In genomic region chr17:82529914-82530300, GRCh38 we compare ENCODE assay signal across 19 cellular contexts. TPM values are rescaled to one million over a fixed set of nuclear protein-coding genes. Genes with fewer than 3 reads are reported as not detected.
A peak's percentile ranks its signal among the peaks of the same experiment; 100 is the strongest.
DNase-seq lines count a peak whose midpoint lies in the region; ATAC-seq and TF ChIP-seq lines count a peak whose summit lies in the region.
"Had no signal": no experiment of that assay in that cellular context is flagged by ENCODE, and none has a peak within 500 bp of the region (broad histone marks: within the 10 kb centered on the region; RNA-seq: fewer than 3 reads in every experiment).

No MANE protein-coding gene starts in this region.

- WGBS in mammary epithelial cell (ENCODE audit: low coverage, missing lambda C conversion rate), result 50% methylated on average over 9 of the region's 9 CpGs

- TF ChIP-seq CTCF in HFFc6 (IDR thresholded peaks at IDR 0.05), result no peak
- TF ChIP-seq CTCF in mammary epithelial cell (conservative IDR thresholded peaks at IDR 0.05 in 1 of 2, IDR thresholded peaks at IDR 0.05 in 1 of 2; ENCODE audit: extremely low read depth in 1 of 2, insufficient read depth in 1 of 2, low read depth in 1 of 2, low read length in 2 of 2), result no peak
- TF ChIP-seq CTCF in osteocyte (IDR thresholded peaks at IDR 0.05), result no peak

- H3K27me3 ChIP-seq in BLaER1 (no peaks in the 10 kb centered on the region), mammary epithelial cell (ENCODE audit: insufficient read depth, low read length) (no peaks in the 10 kb centered on the region)
- H3K27me3 ChIP-seq: ascending aorta, tibial artery had no signal

- intact Hi-C loops in mammary epithelial cell (cut with micrococcal nuclease), result loop anchor here (1.0 to 10.0 kb wide), 9 partner anchors 24 to 325 kb away; partner anchors contain the start of genes CYBC1, HEXD, NARF and OGFOD3

- peaks cover 26% of the 10 kb centered on the region for H3K36me3 ChIP-seq in BLaER1
- no peaks in the 10 kb centered on the region for H3K36me3 ChIP-seq in mammary epithelial cell (ENCODE audit: insufficient read depth, low read length)
- H3K36me3 ChIP-seq: ascending aorta, tibial artery had no signal

- no peak overlapping the region for H3K9ac ChIP-seq in BLaER1
- H3K9ac ChIP-seq in mammary epithelial cell (ENCODE audit: insufficient read depth, low read length), result peak overlapping the region; percentile 54

- CTCF ChIA-PET in mammary epithelial cell (lab: Charles Lee; ENCODE audit: low non-redundant PET), result no interaction called here
- CTCF ChIA-PET in T-cell (lab: Charles Lee), result interaction anchor here in 1 of 2 donors (0.7 to 1.0 kb wide), 2 partner anchors 10 to 24 kb away, joined by 3 read pairs; partner anchors contain the start of gene FOXK2

- H3K79me2 ChIP-seq in mammary epithelial cell (ENCODE audit: insufficient read depth, low read length), result peaks cover 92% of the 10 kb centered on the region

- POLR2A ChIA-PET in T-cell (lab: Charles Lee), result no interaction called here

- H4K20me1 ChIP-seq in BLaER1, result peaks cover 100% of the 10 kb centered on the region
- H4K20me1 ChIP-seq in mammary epithelial cell (ENCODE audit: insufficient read depth, low read length), result peaks cover 2% of the 10 kb centered on the region

- TSS peak; percentile 59 for BruUV-seq in mammary epithelial cell (replicated peaks; lab: Mats Ljungman, UMichigan)

- H3K4me3 Mint-ChIP-seq in HFFc6 (peak overlapping the region; percentile 49; the same call in 1 of the 2 replicates), osteocyte (ENCODE audit: unreplicated experiment) (no peak overlapping the region), T-cell (peak overlapping the region in 1 of 3 donors; percentile 65)
- H3K4me3 Mint-ChIP-seq: B cell; dendritic cell treated with granulocyte-macrophage colony-stimulating factor and Interleukin-4, amounts not matched to agents 40 ng/mL and 50 ng/mL, for 4 days; T-helper 17 cell had no signal

- no peak for ATAC-seq in T-cell (replicated peaks in 1 of 4)
- ATAC-seq: naive thymus-derived CD8-positive, alpha-beta T cell; T-helper 17 cell had no signal

- DNase-seq in HFFc6 (no peak), mammary epithelial cell (no peak), osteocyte (ENCODE audit: extremely low spot score, unreplicated experiment) (no peak), caudate nucleus (lab: John Stamatoyannopoulos, UW) (no peak), T-cell (no peak), A172 (ENCODE audit: low spot score) (no peak)
- DNase-seq: activated CD4-positive, alpha-beta T cell treated with anti-CD3 and anti-CD28 coated beads, Interleukin-2, amount 10 ng/mL, durations not matched to agents 24 days and 14 days; GOT3; MV-4-11; naive thymus-derived CD8-positive, alpha-beta T cell; NCI-H774; retina; stimulated activated CD4-positive, alpha-beta T cell treated with anti-CD3 and anti-CD28 coated beads, Interleukin-4, amount 100 ng/mL, for 1 hour; T-helper 17 cell; tibial artery had no signal

- peak overlapping the region; percentile 61 for H3K27ac Mint-ChIP-seq in HFFc6
- H3K27ac Mint-ChIP-seq in osteocyte (ENCODE audit: unreplicated experiment), result peak overlapping the region; percentile 63
- no peak overlapping the region for H3K27ac Mint-ChIP-seq in T-cell
- H3K27ac Mint-ChIP-seq: B cell had no signal

- H3K36me3 Mint-ChIP-seq in HFFc6 (ENCODE audit: low read depth) (no peaks in the 10 kb centered on the region), osteocyte (ENCODE audit: unreplicated experiment) (no peaks in the 10 kb centered on the region), T-cell (peaks cover 3% of the 10 kb centered on the region)

- H3K27ac ChIP-seq in BLaER1 (no peak overlapping the region), mammary epithelial cell (ENCODE audit: insufficient read depth, low read depth, low read length) (peak overlapping the region; percentile 89), caudate nucleus (ENCODE audit: low read depth, low read length) (no peak overlapping the region)

- H3K9me3 Mint-ChIP-seq in HFFc6, result no peaks in the 10 kb centered on the region
- H3K9me3 Mint-ChIP-seq in osteocyte (ENCODE audit: unreplicated experiment), result no peaks in the 10 kb centered on the region
- H3K9me3 Mint-ChIP-seq in T-cell, result no peaks in the 10 kb centered on the region
- H3K9me3 Mint-ChIP-seq: activated CD4-positive, alpha-beta T cell treated with anti-CD3 and anti-CD28 coated beads, Interleukin-2, amount 10 ng/mL, durations not matched to agents 24 days and 14 days; dendritic cell treated with granulocyte-macrophage colony-stimulating factor and Interleukin-4, amounts not matched to agents 40 ng/mL and 50 ng/mL, for 4 days; naive thymus-derived CD8-positive, alpha-beta T cell had no signal

- H3K4me1 Mint-ChIP-seq in HFFc6 (ENCODE audit: low read depth) (peaks cover 51% of the 10 kb centered on the region), osteocyte (ENCODE audit: unreplicated experiment) (peaks cover 58% of the 10 kb centered on the region), T-cell (peaks cover 67 to 69% (median 68%) of the 10 kb centered on the region in 3 donors)

- no peak overlapping the region for H2AFZ ChIP-seq in mammary epithelial cell (ENCODE audit: low read depth, low read length)

- dilution Hi-C loops in mammary epithelial cell (cut with HindIII; ENCODE audit: low sequenced_read_pairs), result loop anchor here (5.0 to 10.0 kb wide), 2 partner anchors 168 to 325 kb away; no protein-coding TSS in a partner anchor

- H3K4me2 ChIP-seq in BLaER1, result peak overlapping the region; percentile 60
- H3K4me2 ChIP-seq in mammary epithelial cell (ENCODE audit: insufficient read depth, low read depth, low read length), result peak overlapping the region; percentile 51

- H3K9me3 ChIP-seq in BLaER1 (no peaks in the 10 kb centered on the region), mammary epithelial cell (replicated peaks; ENCODE audit: insufficient read depth, low read length) (no peaks in the 10 kb centered on the region)
- H3K9me3 ChIP-seq: ascending aorta, tibial artery had no signal

- in situ Hi-C loops in mammary epithelial cell (cut with MboI; ENCODE audit: low sequenced_read_pairs in 2 of 2), result loop anchor here in 1 of 2 donors (5.0 kb wide), 1 partner anchor 178 kb away; no protein-coding TSS in a partner anchor

- no peak overlapping the region for H3K4me3 ChIP-seq in BLaER1
- no peak overlapping the region for H3K4me3 ChIP-seq in mammary epithelial cell (replicated peaks in 1 of 3; ENCODE audit: insufficient read depth in 1 of 3, low read depth in 2 of 3, low read length in 3 of 3)
- H3K4me3 ChIP-seq: ascending aorta, tibial artery had no signal

- H3K4me1 ChIP-seq in BLaER1 (peaks cover 97% of the 10 kb centered on the region), mammary epithelial cell (ENCODE audit: insufficient read depth, low read length) (peaks cover 56% of the 10 kb centered on the region)

- peaks cover 1% of the 10 kb centered on the region; the same call in 1 of the 2 replicates for H3K27me3 Mint-ChIP-seq in HFFc6 (ENCODE audit: insufficient read depth)
- H3K27me3 Mint-ChIP-seq in osteocyte (ENCODE audit: unreplicated experiment), result no peaks in the 10 kb centered on the region
- H3K27me3 Mint-ChIP-seq in T-cell, result no peaks in the 10 kb centered on the region
- H3K27me3 Mint-ChIP-seq: activated CD4-positive, alpha-beta T cell treated with anti-CD3 and anti-CD28 coated beads, Interleukin-2, amount 10 ng/mL, durations not matched to agents 24 days and 14 days; B cell; dendritic cell treated with granulocyte-macrophage colony-stimulating factor and Interleukin-4, amounts not matched to agents 40 ng/mL and 50 ng/mL, for 4 days; naive thymus-derived CD8-positive, alpha-beta T cell; T-helper 17 cell had no signal

RNA-seq across cellular contexts. Expression of gene FOXK2, which starts 10.4 kb away (rescaled TPM):
- total RNA-seq in HFFc6 (2021; fragmentation: NEBNext Ultra II Directional; extraction: Animal tissue kit (Norgen Biotek cat#: 25700)), result 10 to 100 TPM; 38.6 to 46.3 (median 41.1) TPM
- total RNA-seq in mammary epithelial cell (10 to 100 TPM; 57.3 to 80.8 TPM), osteocyte (59.9 and 65.1 TPM in 2 replicates), T-cell (10 to 100 TPM; 45.8 to 65.5 (median 61.9) TPM)
- polyA plus RNA-seq in mammary epithelial cell, result 36.6 TPM
- polyA minus RNA-seq in mammary epithelial cell, result 43.2 TPM
- 33.6 and 37.0 TPM in 2 replicates for total RNA-seq in A172 (2014; rRNA removed; shearing (Covaris generic))

Comparison
In these comparisons a context has a peak if more than half of its experiments do, and no peak if none do; other contexts are left out.
1. H3K27ac Mint-ChIP-seq: peak in HFFc6 (single experiment) and osteocyte (single experiment); none in T-cell (0 of 2).